In genomic region chr9:122931851-122932199, GRCh38 we compare ENCODE assay signal across 8 cellular contexts. TPM values are rescaled to one million over a fixed set of nuclear protein-coding genes. Genes with fewer than 3 reads are reported as not detected.
A peak's percentile ranks its signal among the peaks of the same experiment; 100 is the strongest.
DNase-seq lines count a peak whose midpoint lies in the region; ATAC-seq and TF ChIP-seq lines count a peak whose summit lies in the region.

No MANE protein-coding gene starts in this region.

- TF ChIP-seq CTCF in Calu3 (IDR thresholded peaks at IDR 0.05; ENCODE audit: unreplicated experiment) (no peak), KMS-11 (conservative IDR thresholded peaks at IDR 0.05; ENCODE audit: low read depth, low read length) (no peak), nephron progenitor cell (IDR thresholded peaks at IDR 0.05) (no peak)

- peak overlapping the region; percentile 89 for H3K4me2 ChIP-seq in KMS-11

- H3K4me1 ChIP-seq in KMS-11 (ENCODE audit: low read depth, poor library complexity, severe bottlenecking) (peaks cover 22% of the 10 kb centered on the region), ectodermal cell (ENCODE audit: control insufficient read depth, insufficient read depth, low read length) (peaks cover 11% of the 10 kb centered on the region)

- no TSS peak for BruUV-seq in Calu3 (replicated peaks; lab: Mats Ljungman, UMichigan)

- no peaks in the 10 kb centered on the region for H3K36me3 ChIP-seq in KMS-11 (ENCODE audit: insufficient read depth)
- H3K36me3 ChIP-seq in ectodermal cell (ENCODE audit: control insufficient read depth, insufficient read depth, low read length): no peaks in the 10 kb centered on the region

- H3K9me3 Mint-ChIP-seq in Calu3 (ENCODE audit: low read depth, unreplicated experiment) (no peaks in the 10 kb centered on the region), nephron progenitor cell (no peaks in the 10 kb centered on the region)

- peak overlapping the region; percentile 68 for H2AFZ ChIP-seq in KMS-11 (ENCODE audit: low read depth)

- no peaks in the 10 kb centered on the region for H4K20me1 ChIP-seq in KMS-11 (ENCODE audit: insufficient read depth)

- 0 to 1% methylated on average over 8 of the region's 8 CpGs for WGBS in ectodermal cell, 2 experiments

- H3K4me1 Mint-ChIP-seq in Calu3 (ENCODE audit: low read depth, unreplicated experiment): no peaks in the 10 kb centered on the region
- H3K4me1 Mint-ChIP-seq in nephron progenitor cell: peaks cover 18% of the 10 kb centered on the region

- H3K79me2 ChIP-seq in KMS-11 (ENCODE audit: insufficient read depth, low read depth): peaks cover 35% of the 10 kb centered on the region

- intact Hi-C loops in Calu3 (cut with micrococcal nuclease; ENCODE audit: unreplicated experiment): loop anchor here (1.0 kb wide), 1 partner anchor 59 kb away; no protein-coding TSS in a partner anchor

- CTCF ChIA-PET in Calu3 (lab: Charles Lee): interaction anchor here (0.8 to 1.7 kb wide), 4 partner anchors 9 to 59 kb away, joined by 5 to 7 read pairs (median 6); partner anchors contain the start of gene RABGAP1

- no peaks in the 10 kb centered on the region for H3K27me3 ChIP-seq in KMS-11 (ENCODE audit: insufficient read depth, low read depth)
- H3K27me3 ChIP-seq in ectodermal cell (ENCODE audit: control insufficient read depth, insufficient read depth, low read length, poor library complexity, severe bottlenecking): no peaks in the 10 kb centered on the region

- H3K36me3 Mint-ChIP-seq in Calu3 (ENCODE audit: insufficient read depth, unreplicated experiment): no peaks in the 10 kb centered on the region
- peaks cover 21% of the 10 kb centered on the region for H3K36me3 Mint-ChIP-seq in nephron progenitor cell (ENCODE audit: low read depth)

- H3K9me3 ChIP-seq in ectodermal cell (ENCODE audit: control insufficient read depth, low read length): no peaks in the 10 kb centered on the region

- H3K9ac ChIP-seq in KMS-11: peak overlapping the region; percentile 62; the same call in 1 of the 2 replicates

- H3K4me3 Mint-ChIP-seq in Calu3 (ENCODE audit: low read depth, unreplicated experiment) (no peak overlapping the region), nephron progenitor cell (no peak overlapping the region)

- DNase-seq in Calu3: no peak
- DNase-seq in nephron progenitor cell: no peak
- no peak for DNase-seq in inferior parietal cortex (ENCODE audit: extremely low spot score)
- no peak for DNase-seq in NCI-H1105 treated with DMSO at 0.1 percent for 48 hours (lab: John Stamatoyannopoulos, UW)

- ATAC-seq in HG03342 (IDR thresholded peaks at IDR 0.05; ENCODE audit: unreplicated experiment) (no peak), HG02938 (IDR thresholded peaks at IDR 0.05; ENCODE audit: unreplicated experiment) (no peak)

- H3K27me3 Mint-ChIP-seq in Calu3 (ENCODE audit: unreplicated experiment) (no peaks in the 10 kb centered on the region), nephron progenitor cell (ENCODE audit: low read depth, poor library complexity) (peaks cover 5% of the 10 kb centered on the region)

- peak overlapping the region; percentile 92 for H3K27ac Mint-ChIP-seq in Calu3 (ENCODE audit: unreplicated experiment)
- peak overlapping the region; percentile 98 for H3K27ac Mint-ChIP-seq in nephron progenitor cell

- H3K4me3 ChIP-seq in KMS-11 (IDR thresholded peaks at IDR 0.05; ENCODE audit: insufficient read depth, low read depth, low read length) (peak overlapping the region; percentile 30), ectodermal cell (ENCODE audit: insufficient read depth, low read depth, low read length) (peak overlapping the region; percentile 92)

- H3K27ac ChIP-seq in KMS-11: peak overlapping the region; percentile 46
- peak overlapping the region; percentile 74 for H3K27ac ChIP-seq in ectodermal cell (ENCODE audit: insufficient read depth, low read depth, low read length, poor library complexity, severe bottlenecking)

RNA-seq across cellular contexts. Expression of gene ZBTB26, which starts 0.5 kb away (rescaled TPM):
- total RNA-seq in Calu3 (2022): 5.8 and 6.7 TPM in 2 replicates
- polyA plus RNA-seq in ectodermal cell (2013, experiment 1 of 4): 16.0 TPM
- polyA plus RNA-seq in ectodermal cell (2013, experiment 2 of 4): 16.6 TPM
- polyA plus RNA-seq in ectodermal cell (2013, experiment 3 of 4): 13.3 TPM
- 14.8 TPM for polyA plus RNA-seq in ectodermal cell (2013, experiment 4 of 4)

RNA-seq across cellular contexts. Expression of gene RABGAP1, which starts 9.0 kb away (rescaled TPM):
- total RNA-seq in Calu3 (2022): 55.7 and 57.9 TPM in 2 replicates
- polyA plus RNA-seq in ectodermal cell (2013, experiment 1 of 4): 42.0 TPM
- polyA plus RNA-seq in ectodermal cell (2013, experiment 2 of 4): 47.0 TPM
- 32.4 TPM for polyA plus RNA-seq in ectodermal cell (2013, experiment 3 of 4)
- 36.7 TPM for polyA plus RNA-seq in ectodermal cell (2013, experiment 4 of 4)

RNA-seq across cellular contexts. Expression of gene ZBTB6, which starts 18.7 kb away (rescaled TPM):
- 6.1 and 6.3 TPM in 2 replicates for total RNA-seq in Calu3 (2022)
- 13.7 TPM for polyA plus RNA-seq in ectodermal cell (2013, experiment 1 of 4)
- polyA plus RNA-seq in ectodermal cell (2013, experiment 2 of 4): 15.6 TPM
- polyA plus RNA-seq in ectodermal cell (2013, experiment 3 of 4): 13.6 TPM
- polyA plus RNA-seq in ectodermal cell (2013, experiment 4 of 4): 13.3 TPM

RNA-seq across cellular contexts. Expression of gene RC3H2, which starts 26.7 kb away (rescaled TPM):
- total RNA-seq in Calu3 (2022): 44.0 and 45.5 TPM in 2 replicates
- 27.9 TPM for polyA plus RNA-seq in ectodermal cell (2013, experiment 1 of 4)
- 36.4 TPM for polyA plus RNA-seq in ectodermal cell (2013, experiment 2 of 4)
- 29.3 TPM for polyA plus RNA-seq in ectodermal cell (2013, experiment 3 of 4)
- 30.2 TPM for polyA plus RNA-seq in ectodermal cell (2013, experiment 4 of 4)
